26 cellular contexts compared by ENCODE assay signal in genomic region chr19:34237939-34238338, GRCh38.
"Had no signal": no experiment of that assay in that cellular context is flagged by ENCODE, and none has a peak within 500 bp of the region (broad histone marks: within the 10 kb centered on the region; RNA-seq: fewer than 3 reads in every experiment).

No MANE protein-coding gene starts in this region.

- H3K27me3 ChIP-seq: neural progenitor cell, ovary, right atrium auricular region, right lobe of liver, stomach, testis, thyroid gland, transverse colon, upper lobe of left lung, vagina had no signal

- H2AFZ ChIP-seq: neural progenitor cell had no signal

- H3K4me1 ChIP-seq: neural progenitor cell, right atrium auricular region, right lobe of liver had no signal

- ATAC-seq: natural killer cell; right lobe of liver; stimulated activated naive B cell treated with anti-CD40 and anti-IgM and Interleukin-4, amounts not matched to agents 10 μg/mL and 1 μg/mL and 100 μg/mL, for 72 hours; stimulated activated naive CD8-positive, alpha-beta T cell treated with anti-CD3 and anti-CD28 coated beads, Interleukin-15, Interleukin-2, amounts not matched to agents 100 U/mL and 50 U/mL, for 24 hours had no signal

- H3K27ac Mint-ChIP-seq: mesothelial cell of epicardium; stimulated activated naive B cell treated with anti-CD40 and anti-IgM and Interleukin-4, amounts not matched to agents 10 μg/mL and 1 μg/mL and 100 μg/mL, for 72 hours had no signal

- H3K36me3 Mint-ChIP-seq: natural killer cell had no signal

- DNase-seq: islet precursor cell; left ventricle myocardium inferior; mesendoderm; naive B cell; natural killer cell; nephron progenitor cell; ovary; right lobe of liver; stimulated activated CD4-positive, alpha-beta T cell treated with anti-CD3 and anti-CD28 coated beads, Interleukin-1b, Interleukin-23, amount 100 ng/mL, for 48 hours; stimulated activated CD4-positive, alpha-beta T cell treated with anti-CD3 and anti-CD28 coated beads, Interleukin-2, amount 100 ng/mL, for 48 hours; stimulated activated CD4-positive, alpha-beta T cell treated with anti-CD3 and anti-CD28 coated beads, Interleukin-4, amount 100 ng/mL, for 4 hours; stimulated activated CD8-positive, alpha-beta memory T cell treated with anti-CD3 and anti-CD28 coated beads, Interleukin-4, amount 100 ng/mL, for 48 hours; stimulated activated naive B cell treated with anti-CD40 and anti-IgM and Interleukin-4, amounts not matched to agents 10 μg/mL and 1 μg/mL and 100 μg/mL, for 72 hours; stimulated activated naive CD8-positive, alpha-beta T cell treated with anti-CD3 and anti-CD28 coated beads, Interleukin-15, Interleukin-2, amounts not matched to agents 100 U/mL and 50 U/mL, for 24 hours; stomach; testis; thyroid gland; transverse colon; upper lobe of left lung had no signal

- H3K9me3 Mint-ChIP-seq: mesothelial cell of epicardium; natural killer cell; nephron progenitor cell; neural progenitor cell; stimulated activated naive B cell treated with anti-CD40 and anti-IgM and Interleukin-4, amounts not matched to agents 10 μg/mL and 1 μg/mL and 100 μg/mL, for 72 hours had no signal

- H3K4me2 ChIP-seq: neural progenitor cell had no signal

- H3K4me3 Mint-ChIP-seq: mesothelial cell of epicardium; naive B cell; natural killer cell; nephron progenitor cell; neural progenitor cell; stimulated activated naive B cell treated with anti-CD40 and anti-IgM and Interleukin-4, amounts not matched to agents 10 μg/mL and 1 μg/mL and 100 μg/mL, for 72 hours had no signal

- H3K9me3 ChIP-seq: left ventricle myocardium inferior, ovary, right atrium auricular region, right lobe of liver, stomach, testis, thyroid gland, transverse colon, upper lobe of left lung, vagina had no signal

- H3K36me3 ChIP-seq: left ventricle myocardium inferior, neural progenitor cell, ovary, right atrium auricular region, right lobe of liver, stomach, thyroid gland, transverse colon, upper lobe of left lung, vagina had no signal

- H3K9ac ChIP-seq: neural progenitor cell had no signal

- H3K27me3 Mint-ChIP-seq: naive B cell; progenitor cell of endocrine pancreas; stimulated activated naive B cell treated with anti-CD40 and anti-IgM and Interleukin-4, amounts not matched to agents 10 μg/mL and 1 μg/mL and 100 μg/mL, for 72 hours had no signal

- H3K4me3 ChIP-seq: left ventricle myocardium inferior, lung, neural progenitor cell, ovary, right atrium auricular region, right lobe of liver, smooth muscle cell, stomach, testis, thyroid gland, transverse colon, upper lobe of left lung, vagina had no signal

- H3K27ac ChIP-seq: left ventricle myocardium inferior, neural progenitor cell, ovary, right atrium auricular region, right lobe of liver, stomach, testis, thyroid gland, transverse colon, upper lobe of left lung, vagina had no signal
